8 cellular contexts compared by ENCODE assay signal in the genomic region with DNA sequence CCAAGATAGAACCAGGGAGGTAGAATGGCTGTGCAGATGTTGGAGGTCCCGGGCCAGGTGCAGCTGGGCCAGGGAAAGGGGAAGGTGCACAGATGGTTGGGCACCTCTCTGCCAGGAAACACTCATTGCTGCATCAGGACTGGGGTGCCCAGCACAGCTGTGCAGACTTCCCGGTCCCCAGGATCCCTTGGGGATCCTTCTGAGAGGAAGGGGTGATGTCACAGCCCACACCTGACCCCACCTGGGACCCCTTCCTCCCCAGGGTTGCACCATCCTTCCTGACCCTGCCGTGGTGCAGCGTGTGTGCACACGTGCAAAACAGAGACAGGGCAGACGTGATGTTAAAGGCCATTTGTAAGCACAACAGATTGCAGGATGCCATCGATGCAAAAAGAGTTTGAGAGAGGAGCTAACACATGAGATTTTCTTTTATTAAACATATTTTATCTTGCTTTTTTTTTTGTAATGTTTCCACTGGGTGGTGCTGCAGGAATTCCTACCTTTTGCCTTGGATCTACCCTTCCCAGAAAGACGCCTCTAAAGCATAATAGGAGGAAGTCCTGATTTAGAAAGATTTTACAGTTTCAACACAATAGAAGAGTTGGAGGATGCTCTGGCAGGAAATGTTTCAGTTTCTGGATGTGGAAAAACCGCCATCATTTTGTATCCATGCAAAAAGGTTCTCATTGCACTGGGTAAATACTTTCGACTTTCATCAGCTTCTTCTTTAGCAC. TPM values are rescaled to one million over a fixed set of nuclear protein-coding genes. Genes with fewer than 3 reads are reported as not detected.
A peak's percentile ranks its signal among the peaks of the same experiment; 100 is the strongest.
DNase-seq lines count a peak whose midpoint lies in the region; ATAC-seq, FAIRE-seq and TF ChIP-seq lines count a peak whose summit lies in the region.
"Had no signal": no experiment of that assay in that cellular context is flagged by ENCODE, and none has a peak within 500 bp of the region (broad histone marks: within the 10 kb centered on the region; RNA-seq: fewer than 3 reads in every experiment).

No MANE protein-coding gene starts in this region.

- H3K9ac ChIP-seq in PC-3 (ENCODE audit: low read length) (no peak overlapping the region), endothelial cell of umbilical vein (replicated peaks; ENCODE audit: extremely low read depth, insufficient read depth, low read length) (peak overlapping the region; percentile 62)

- H3K36me3 ChIP-seq in PC-3 (ENCODE audit: low read depth, low read length), result no peaks in the 10 kb centered on the region; the same call in 1 of the 2 replicates
- H3K36me3 ChIP-seq in endothelial cell of umbilical vein (ENCODE audit: control insufficient read depth in 2 of 2, extremely low read depth in 1 of 2, insufficient read depth in 2 of 2, low read length in 2 of 2), result peaks cover 3 to 14% of the 10 kb centered on the region in 2 experiments

- H3K4me1 ChIP-seq in PC-3 (ENCODE audit: insufficient read depth, low read length), result peaks cover 16% of the 10 kb centered on the region; the same call in 1 of the 2 replicates
- H3K4me1 ChIP-seq in endothelial cell of umbilical vein (ENCODE audit: control insufficient read depth, extremely low read depth, insufficient read depth, low read length), result peaks cover 100% of the 10 kb centered on the region

- H3K27ac ChIP-seq in PC-3 (ENCODE audit: low read length), result no peak overlapping the region
- peak overlapping the region; percentile 82 for H3K27ac ChIP-seq in endothelial cell of umbilical vein (ENCODE audit: insufficient read depth, low read depth, low read length)

- POLR2A ChIA-PET in PC-3 (lab: Charles Lee; ENCODE audit: unreplicated experiment), result no interaction called here
- POLR2A ChIA-PET in endothelial cell of umbilical vein (lab: Charles Lee), result interaction anchor here (0.6 to 1.3 kb wide), 3 partner anchors 12 to 138 kb away, joined by 3 to 4 read pairs (median 4); no protein-coding TSS in a partner anchor

- H3K4me2 ChIP-seq in PC-3 (ENCODE audit: low read length) (no peak overlapping the region), endothelial cell of umbilical vein (ENCODE audit: insufficient read depth, low read length) (peak overlapping the region; percentile 90)

- TF ChIP-seq CTCF in PC-3 (conservative IDR thresholded peaks at IDR 0.05; ENCODE audit: low read depth, low read length), result peak; percentile 38; the same call in 1 of the 2 replicates
- peak in 1 of 2 donors; percentile 18 for TF ChIP-seq CTCF in endothelial cell of umbilical vein (IDR thresholded peaks at IDR 0.05; ENCODE audit: extremely low read depth in 1 of 2, insufficient read depth in 1 of 2, low read depth in 1 of 2, low read length in 2 of 2)
- TF ChIP-seq CTCF in retinal pigment epithelial cell (conservative IDR thresholded peaks at IDR 0.05; ENCODE audit: low read depth, low read length), result peak; percentile 21

- no peaks in the 10 kb centered on the region for H3F3A ChIP-seq in PC-3 (ENCODE audit: low read length, unreplicated experiment)

- H2AFZ ChIP-seq in PC-3 (ENCODE audit: low read length) (no peak overlapping the region), endothelial cell of umbilical vein (ENCODE audit: low read depth, low read length) (no peak overlapping the region)

- BruUV-seq in PC-3 (replicated peaks; lab: Mats Ljungman, UMichigan) (no TSS peak), endothelial cell of umbilical vein (replicated peaks; lab: Mats Ljungman, UMichigan) (no TSS peak)

- no peaks in the 10 kb centered on the region for H3K9me1 ChIP-seq in endothelial cell of umbilical vein (replicated peaks; ENCODE audit: control insufficient read depth, extremely low read depth, insufficient read depth, low read length)

- H3K79me2 ChIP-seq in PC-3 (ENCODE audit: low read length), result peaks cover 92% of the 10 kb centered on the region
- H3K79me2 ChIP-seq in endothelial cell of umbilical vein (ENCODE audit: control insufficient read depth, insufficient read depth, low read length), result peaks cover 100% of the 10 kb centered on the region

- H3K4me3 ChIP-seq in PC-3 (ENCODE audit: low read length) (no peak overlapping the region), endothelial cell of umbilical vein (replicated peaks in 1 of 3; ENCODE audit: insufficient read depth in 1 of 3, low read depth in 1 of 3, low read length in 3 of 3) (no peak overlapping the region), retinal pigment epithelial cell (ENCODE audit: low read length) (no peak overlapping the region)

- intact Hi-C loops in PC-3 (cut with micrococcal nuclease) (no loop called here), endothelial cell of umbilical vein (cut with micrococcal nuclease) (loop anchor here (1.0 to 2.0 kb wide), 3 partner anchors 11 to 44 kb away; a partner anchor contains a TSS)

- H3K9me3 ChIP-seq in PC-3 (ENCODE audit: low read length) (no peaks in the 10 kb centered on the region), endothelial cell of umbilical vein (replicated peaks; ENCODE audit: control insufficient read depth, insufficient read depth, low read length) (no peaks in the 10 kb centered on the region)

- H4K20me1 ChIP-seq in PC-3 (ENCODE audit: low read length) (peaks cover 6% of the 10 kb centered on the region; the same call in 1 of the 2 replicates), endothelial cell of umbilical vein (replicated peaks; ENCODE audit: control insufficient read depth, extremely low read depth, insufficient read depth, low read length) (peaks cover 6% of the 10 kb centered on the region)

- ATAC-seq in GM18873 (IDR thresholded peaks at IDR 0.05; ENCODE audit: low FRiP score, unreplicated experiment), result peak; percentile 42
- peak; percentile 18; the same call in 1 of the 2 replicates for ATAC-seq in PC-3
- ATAC-seq in GM21528 (IDR thresholded peaks at IDR 0.05; ENCODE audit: low FRiP score, unreplicated experiment), result no peak

- H3K27me3 ChIP-seq in PC-3 (ENCODE audit: low read length) (no peaks in the 10 kb centered on the region), endothelial cell of umbilical vein (ENCODE audit: control insufficient read depth in 2 of 2, insufficient read depth in 2 of 2, low read length in 2 of 2) (no peaks in the 10 kb centered on the region)

- no peaks in the 10 kb centered on the region for H3K9me2 ChIP-seq in PC-3 (replicated peaks; ENCODE audit: low read length)

- no peak for TF ChIP-seq POLR2A in endothelial cell of umbilical vein (IDR thresholded peaks at IDR 0.05; ENCODE audit: low read depth, low read length)

- DNase-seq in PC-3 (no peak), endothelial cell of umbilical vein (ENCODE audit: low read depth, low spot score) (peak; percentile 91), retinal pigment epithelial cell (ENCODE audit: low read depth) (no peak), SKM-1 (lab: John Stamatoyannopoulos, UW; ENCODE audit: unreplicated experiment) (no peak)
- no peak for DNase-seq in stimulated activated CD4-positive, alpha-beta T cell treated with anti-CD3 and anti-CD28 coated beads, Interleukin-2, amount 100 ng/mL, for 24 hours
- DNase-seq: SHP77 treated with DMSO at 0.1 percent for 48 hours had no signal

- dilution Hi-C loops in endothelial cell of umbilical vein (cut with MboI; ENCODE audit: extremely low pct_ligation_motif_present, low sequenced_read_pairs), result no loop called here

- FAIRE-seq in endothelial cell of umbilical vein (lab: Jason Lieb, UNC), result peak; percentile 59

- CTCF ChIA-PET in PC-3 (lab: Charles Lee) (interaction anchor here (0.6 to 1.1 kb wide), 2 partner anchors 10 to 147 kb away, joined by 3 to 4 read pairs; no protein-coding TSS in a partner anchor), endothelial cell of umbilical vein (lab: Charles Lee) (interaction anchor here (0.6 to 2.0 kb wide), 12 partner anchors 11 to 237 kb away, joined by 3 to 10 read pairs (median 4); no protein-coding TSS in a partner anchor)

TF ChIP-seq in endothelial cell of umbilical vein, 7 proteins besides CTCF, POLR2A, EP300 and RAD21:
- peak; percentile 56 for TF ChIP-seq GATA2 (IDR thresholded peaks at IDR 0.05; ENCODE audit: insufficient read depth, insufficient read length, low read depth, low read length)
- peak; percentile 39 for TF ChIP-seq JUN (IDR thresholded peaks at IDR 0.05; ENCODE audit: borderline replicate concordance, insufficient read depth, insufficient read length, low read depth)
- no peak for TF ChIP-seq MYC (IDR thresholded peaks at IDR 0.05; ENCODE audit: low read depth, low read length)

RNA-seq across cellular contexts. Expression of a gene that starts 14.8 kb away (rescaled TPM):
- total RNA-seq in PC-3 (2014; rRNA removed) (16.2 and 16.9 TPM in 2 replicates), endothelial cell of umbilical vein (128 and 132 TPM in 2 replicates)
- 51.4 and 64.8 TPM in 2 replicates for polyA plus RNA-seq in endothelial cell of umbilical vein
- 65.6 and 73.3 TPM in 2 replicates for polyA plus RNA-seq in endothelial cell of umbilical vein (2011; cell fraction: cytosol; rRNA removed)
- 55.3 and 57.1 TPM in 2 replicates for polyA plus RNA-seq in endothelial cell of umbilical vein (2011; cell fraction: nucleus; rRNA removed)
- polyA plus RNA-seq in endothelial cell of umbilical vein (2012), result 123 and 151 TPM in 2 replicates
- 66.8 and 84.1 TPM in 2 replicates for polyA minus RNA-seq in endothelial cell of umbilical vein
- polyA minus RNA-seq in endothelial cell of umbilical vein (2011; cell fraction: cytosol; rRNA and poly(A)+ RNA removed), result 6.1 TPM
- polyA minus RNA-seq in endothelial cell of umbilical vein (2011; cell fraction: nucleus; rRNA and poly(A)+ RNA removed), result 76.7 and 83.6 TPM in 2 replicates
